Comparison of ENCODE assay signal across 2 cellular contexts in genomic region chr12:101824831-101825230, GRCh38.
TF ChIP-seq lines count a peak whose summit lies in the region.

No MANE protein-coding gene starts in this region.

TF ChIP-seq in IMR-90, 13 proteins besides CTCF, POLR2A, EP300 and RAD21:
- TF ChIP-seq USF2 (IDR thresholded peaks at IDR 0.05; ENCODE audit: low read depth, low read length) (no peak), RCOR1 (IDR thresholded peaks at IDR 0.05; ENCODE audit: insufficient replicate concordance, low read length) (no peak), CHD1 (IDR thresholded peaks at IDR 0.05; ENCODE audit: low read depth, low read length) (no peak), ELK1 (IDR thresholded peaks at IDR 0.05; ENCODE audit: borderline replicate concordance, low read depth, low read length) (no peak), FOS (IDR thresholded peaks at IDR 0.05; ENCODE audit: low read depth, low read length) (no peak), BHLHE40 (IDR thresholded peaks at IDR 0.05; ENCODE audit: low read depth, low read length) (no peak), MAZ (IDR thresholded peaks at IDR 0.05; ENCODE audit: borderline replicate concordance, low read depth, low read length) (no peak), RFX5 (IDR thresholded peaks at IDR 0.05; ENCODE audit: low read depth, low read length) (no peak)

TF ChIP-seq in K562, 482 proteins besides CTCF, POLR2A, EP300 and RAD21:
- TF ChIP-seq BRCA1 (IDR thresholded peaks at IDR 0.05) (no peak), BRCA1 (CRISPR knock-in tag; IDR thresholded peaks at IDR 0.05) (no peak), KAT2B (IDR thresholded peaks at IDR 0.05; ENCODE audit: low read depth, low read length) (no peak), CBX1 (IDR thresholded peaks at IDR 0.05; ENCODE audit: low read depth) (no peak), FOXM1 (IDR thresholded peaks at IDR 0.05; ENCODE audit: low read depth) (no peak), FOXM1 (CRISPR knock-in tag; IDR thresholded peaks at IDR 0.05; ENCODE audit: low read depth) (no peak), FOSL1 (tag; conservative IDR thresholded peaks at IDR 0.05) (no peak), MEF2A (IDR thresholded peaks at IDR 0.05; ENCODE audit: control insufficient read depth, low read depth, low read length) (no peak), NFYB (IDR thresholded peaks at IDR 0.05; ENCODE audit: extremely low read depth, insufficient read length) (no peak), GMEB1 (CRISPR knock-in tag; IDR thresholded peaks at IDR 0.05) (no peak), GATA2 (CRISPR knock-in tag; IDR thresholded peaks at IDR 0.05) (no peak), ILK (tag; IDR thresholded peaks at IDR 0.05; ENCODE audit: borderline replicate concordance, low read depth) (no peak), IRF2 (CRISPR knock-in tag; IDR thresholded peaks at IDR 0.05) (no peak), ZNF449 (CRISPR knock-in tag; IDR thresholded peaks at IDR 0.05) (no peak), SMARCE1 (IDR thresholded peaks at IDR 0.05) (no peak), HDAC1 (IDR thresholded peaks at IDR 0.05) (no peak), ZNF655 (CRISPR knock-in tag; IDR thresholded peaks at IDR 0.05) (no peak), CREB3L1 (IDR thresholded peaks at IDR 0.05; ENCODE audit: borderline replicate concordance, low read depth) (no peak), THRAP3 (IDR thresholded peaks at IDR 0.05; ENCODE audit: borderline replicate concordance) (no peak), ZNF12 (CRISPR knock-in tag; IDR thresholded peaks at IDR 0.05) (no peak), RBBP5 (IDR thresholded peaks at IDR 0.05; ENCODE audit: borderline replicate concordance, insufficient read depth, low read length, poor library complexity, severe bottlenecking) (no peak), CBX8 (IDR thresholded peaks at IDR 0.05; ENCODE audit: borderline replicate concordance, extremely low read depth, low read depth, low read length, poor library complexity, severe bottlenecking) (no peak)
